In the genomic region with DNA sequence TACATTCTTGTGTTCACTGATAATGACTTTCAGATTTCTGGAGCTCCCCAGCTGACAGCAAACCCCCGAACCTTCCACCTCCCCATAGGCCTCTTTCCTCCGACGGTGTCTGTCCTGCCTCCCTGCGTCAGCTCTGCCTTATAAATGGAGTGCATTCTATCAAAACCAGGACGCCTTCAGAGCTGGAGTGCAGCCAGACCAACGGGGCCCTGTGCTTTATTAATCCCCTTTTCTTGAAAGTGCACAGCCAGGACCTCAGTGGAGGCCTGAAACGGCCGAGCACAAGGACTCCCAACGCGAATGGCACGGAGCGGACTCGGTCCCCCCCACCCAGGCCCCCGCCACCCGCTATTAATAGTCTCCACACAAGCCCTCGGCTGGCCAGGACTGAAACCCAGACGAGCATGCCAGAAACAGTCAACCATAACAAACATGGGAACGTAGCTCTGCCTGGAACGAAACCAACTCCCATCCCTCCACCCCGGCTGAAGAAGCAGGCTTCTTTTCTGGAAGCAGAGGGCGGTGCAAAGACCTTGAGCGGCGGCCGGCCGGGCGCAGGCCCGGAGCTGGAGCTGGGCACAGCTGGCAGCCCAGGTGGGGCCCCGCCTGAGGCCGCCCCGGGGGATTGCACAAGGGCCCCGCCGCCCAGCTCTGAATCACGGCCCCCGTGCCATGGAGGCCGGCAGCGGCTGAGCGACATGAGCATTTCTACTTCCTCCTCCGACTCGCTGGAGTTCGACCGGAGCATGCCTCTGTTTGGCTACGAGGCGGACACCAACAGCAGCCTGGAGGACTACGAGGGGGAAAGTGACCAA, we compare ENCODE assay signal across 9 cellular contexts. TPM values are rescaled to one million over a fixed set of nuclear protein-coding genes. Genes with fewer than 3 reads are reported as not detected.
DNase-seq lines count a peak whose midpoint lies in the region; TF ChIP-seq lines count a peak whose summit lies in the region.
"Had no signal": no experiment of that assay in that cellular context is flagged by ENCODE, and none has a peak within 500 bp of the region (broad histone marks: within the 10 kb centered on the region; RNA-seq: fewer than 3 reads in every experiment).

No MANE protein-coding gene starts in this region.

- H3K27me3 ChIP-seq in BLaER1 = no peaks in the 10 kb centered on the region
- no peaks in the 10 kb centered on the region for H3K27me3 ChIP-seq in breast epithelium
- H3K27me3 ChIP-seq in CD8-positive, alpha-beta memory T cell (ENCODE audit: insufficient read depth, low read length, poor library complexity, severe bottlenecking) = no peaks in the 10 kb centered on the region

- H3K9me3 ChIP-seq in BLaER1 = 0 out of 2 replicates have a peak, but pooled peaks cover 5% of the 10 kb centered on the region
- no peaks in the 10 kb centered on the region for H3K9me3 ChIP-seq in breast epithelium
- no peaks in the 10 kb centered on the region for H3K9me3 ChIP-seq in CD8-positive, alpha-beta memory T cell (ENCODE audit: low read length)

- H3K27me3 Mint-ChIP-seq in CD8-positive, alpha-beta memory T cell = peaks cover 2 to 17% of the 10 kb centered on the region in 2 donors

- H3K4me3 ChIP-seq in BLaER1 (peak overlapping the region; percentile 67), breast epithelium (peak overlapping the region; percentile 57 to 74 (median 64))
- H3K4me3 ChIP-seq in CD8-positive, alpha-beta memory T cell (ENCODE audit: low read length) = no peak overlapping the region
- H3K4me3 ChIP-seq: GM12878 had no signal

- H3K36me3 Mint-ChIP-seq in CD8-positive, alpha-beta memory T cell = no peaks in the 10 kb centered on the region

- CTCF ChIA-PET in CD8-positive, alpha-beta memory T cell (lab: Charles Lee) = no interaction called here

- H3K4me1 ChIP-seq in BLaER1 (peaks cover 45% of the 10 kb centered on the region), breast epithelium (peaks cover 2 to 31% of the 10 kb centered on the region in 2 donors)
- H3K4me1 ChIP-seq in CD8-positive, alpha-beta memory T cell (ENCODE audit: insufficient read depth, low read length) = no peaks in the 10 kb centered on the region

- H3K4me2 ChIP-seq in BLaER1 = peak overlapping the region; percentile 93

- peak overlapping the region; percentile 77 for H3K9ac ChIP-seq in BLaER1

- TF ChIP-seq POLR2A in breast epithelium (IDR thresholded peaks at IDR 0.05) = no peak

- H3K9me3 Mint-ChIP-seq in CD8-positive, alpha-beta memory T cell = peaks cover 0 to 8% (median 0%) of the 10 kb centered on the region in 5 donors

- H3K36me3 ChIP-seq in BLaER1 (0 out of 2 replicates have a peak, but pooled peaks cover 4% of the 10 kb centered on the region), breast epithelium (no peaks in the 10 kb centered on the region)
- no peaks in the 10 kb centered on the region for H3K36me3 ChIP-seq in CD8-positive, alpha-beta memory T cell (ENCODE audit: insufficient read depth, low read length)

- peak; percentile 27 for DNase-seq in NCI-H1694 treated with DMSO at 0.1 percent for 48 hours (lab: John Stamatoyannopoulos, UW)
- peak; percentile 79 to 82 for DNase-seq in breast epithelium (ENCODE audit: low spot score in 2 of 2)
- peak; percentile 90 for DNase-seq in kidney glomerular epithelial cell (lab: John Stamatoyannopoulos, UW)
- DNase-seq in smooth muscle cell of the brain vasculature (ENCODE audit: low read depth, low spot score) = peak; percentile 79
- no peak for DNase-seq in NCI-H1930 (lab: John Stamatoyannopoulos, UW)
- DNase-seq in CD8-positive, alpha-beta memory T cell = no peak
- no peak for DNase-seq in activated gamma-delta T cell (lab: John Stamatoyannopoulos, UW)

- H3K4me3 Mint-ChIP-seq in CD8-positive, alpha-beta memory T cell = no peak overlapping the region

- peaks cover 13 to 34% (median 17%) of the 10 kb centered on the region in 3 donors for H3K4me1 Mint-ChIP-seq in CD8-positive, alpha-beta memory T cell

- H3K27ac Mint-ChIP-seq in CD8-positive, alpha-beta memory T cell = peak overlapping the region in 1 of 8 donors; percentile 47

- TF ChIP-seq CTCF in breast epithelium (IDR thresholded peaks at IDR 0.05) = no peak

- POLR2A ChIA-PET in CD8-positive, alpha-beta memory T cell (lab: Charles Lee) = no interaction called here

- no peaks in the 10 kb centered on the region for H4K20me1 ChIP-seq in BLaER1

- H3K27ac ChIP-seq in BLaER1 = peak overlapping the region; percentile 79
- peak overlapping the region; percentile 91 to 94 for H3K27ac ChIP-seq in breast epithelium
- H3K27ac ChIP-seq in CD8-positive, alpha-beta memory T cell (ENCODE audit: low read depth, low read length) = no peak overlapping the region

- intact Hi-C loops in breast epithelium (cut with DNase I; ENCODE audit: low total_unique reads) = loop anchor here (10.0 kb wide), 1 partner anchor 90 kb away; no protein-coding TSS in a partner anchor

RNA-seq across cellular contexts. Expression of a gene that starts 42.3 kb away (rescaled TPM):
- 10 to 100 TPM; 32.6 to 47.2 (median 44.5) TPM for total RNA-seq in breast epithelium
- total RNA-seq in CD8-positive, alpha-beta memory T cell = 10 to 100 TPM; 98.8 to 99.6 TPM
- polyA plus RNA-seq in CD8-positive, alpha-beta memory T cell = 69.8 TPM

Comparison
In these comparisons a context has a peak if more than half of its experiments do, and no peak if none do; other contexts are left out.
1. DNase-seq: peak in NCI-H1694 treated with DMSO at 0.1 percent for 48 hours (single experiment), breast epithelium (2 of 2), kidney glomerular epithelial cell (single experiment) and smooth muscle cell of the brain vasculature (single experiment); none in NCI-H1930 (0 of 2), CD8-positive, alpha-beta memory T cell (0 of 5) and activated gamma-delta T cell (single experiment).